9 cellular contexts compared by ENCODE assay signal in the genomic region with DNA sequence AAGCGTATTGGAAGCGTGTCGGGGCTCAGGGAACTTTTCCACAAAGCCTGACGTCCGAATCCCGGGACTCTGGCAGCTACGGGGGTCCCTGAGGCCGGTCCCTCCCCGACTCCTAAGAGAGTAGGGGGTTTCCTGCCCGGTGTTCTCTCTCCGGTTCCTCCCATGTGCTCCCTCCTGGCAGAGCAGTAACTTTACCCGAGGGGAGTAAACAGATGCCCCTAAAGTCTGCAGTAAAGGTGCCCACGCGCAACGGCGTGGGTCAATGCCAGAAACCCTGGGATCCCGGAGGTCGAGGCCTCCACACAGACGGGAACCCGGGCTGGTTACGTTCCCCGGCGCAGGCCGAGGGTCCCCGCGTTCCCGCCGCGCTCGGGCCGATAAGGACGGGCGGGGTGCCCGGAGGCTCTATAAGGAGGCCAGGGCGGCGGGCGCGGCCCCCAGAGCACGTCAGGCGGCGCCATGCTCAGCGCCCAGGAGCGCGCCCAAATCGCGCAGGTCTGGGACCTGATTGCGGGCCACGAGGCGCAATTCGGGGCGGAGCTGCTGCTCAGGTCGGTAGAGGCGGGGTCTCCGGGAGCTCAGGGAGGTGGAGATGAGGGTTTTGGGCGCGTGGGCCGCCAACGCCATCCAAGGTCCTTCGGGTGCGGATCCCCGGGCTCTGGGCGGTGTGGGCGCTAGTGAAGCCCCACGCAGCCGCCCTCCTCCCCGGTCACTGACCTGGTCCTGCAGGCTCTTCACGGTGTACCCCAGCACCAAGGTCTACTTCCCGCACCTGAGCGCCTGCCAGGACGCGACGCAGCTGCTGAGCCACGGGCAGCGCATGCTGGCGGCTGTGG. TPM values are rescaled to one million over a fixed set of nuclear protein-coding genes. Genes with fewer than 3 reads are reported as not detected.
A peak's percentile ranks its signal among the peaks of the same experiment; 100 is the strongest.
DNase-seq lines count a peak whose midpoint lies in the region; TF ChIP-seq lines count a peak whose summit lies in the region.
"Had no signal": no experiment of that assay in that cellular context is flagged by ENCODE, and none has a peak within 500 bp of the region (broad histone marks: within the 10 kb centered on the region; RNA-seq: fewer than 3 reads in every experiment).

Gene HBM, plus strand, starts transcription at position 440 of the 836 bp plus-strand sequence. Its CDS starts 20 bp downstream, at position 460.

- peaks cover 46% of the 10 kb centered on the region for H3K27me3 ChIP-seq in ACC112 (ENCODE audit: insufficient read depth, low read length)
- H3K27me3 ChIP-seq in GM23248 (replicated peaks; ENCODE audit: insufficient read depth) = peaks cover 37% of the 10 kb centered on the region

- H3K4me1 ChIP-seq in ACC112 (ENCODE audit: control insufficient read depth, insufficient read depth, low read length, unreplicated experiment) = no peaks in the 10 kb centered on the region
- H3K4me1 ChIP-seq in GM23248 (ENCODE audit: insufficient read depth) = no peaks in the 10 kb centered on the region

- H3K27ac Mint-ChIP-seq in brain = no peak within 1 kb of the TSS
- H3K27ac Mint-ChIP-seq in mesothelial cell of epicardium = no peak within 1 kb of the TSS

- H3K4me2 ChIP-seq in GM23248 (ENCODE audit: unreplicated experiment) = no peak within 1 kb of the TSS

- H4K20me1 ChIP-seq in GM23248 (ENCODE audit: insufficient read depth) = no peaks in the 10 kb centered on the region

- in situ Hi-C loops in GM23248 (cut with MboI) = no loop called here

- H3K9me2 ChIP-seq in GM23248 (ENCODE audit: insufficient read depth) = no peaks in the 10 kb centered on the region

- H3K9ac ChIP-seq in GM23248 = no peak within 1 kb of the TSS

- H3F3A ChIP-seq in GM23248 (ENCODE audit: insufficient read depth) = no peaks in the 10 kb centered on the region

- peaks cover 0 to 7% (median 0%) of the 10 kb centered on the region in 5 experiments for H3K9me3 Mint-ChIP-seq in brain
- no peaks in the 10 kb centered on the region for H3K9me3 Mint-ChIP-seq in mesothelial cell of epicardium

- H3K27me3 Mint-ChIP-seq in brain = peaks cover 79% of the 10 kb centered on the region
- peaks cover 81% of the 10 kb centered on the region for H3K27me3 Mint-ChIP-seq in mesothelial cell of epicardium (ENCODE audit: low read depth)

- H3K4me1 Mint-ChIP-seq in brain (peaks cover 5% of the 10 kb centered on the region), mesothelial cell of epicardium (no peaks in the 10 kb centered on the region)

- H3K36me3 ChIP-seq in ACC112 (ENCODE audit: insufficient read depth, low read length) (no peaks in the 10 kb centered on the region), GM23248 (ENCODE audit: low read depth) (no peaks in the 10 kb centered on the region)

- no peaks in the 10 kb centered on the region for H3K9me3 ChIP-seq in GM23248 (ENCODE audit: low read depth)

- H3K79me2 ChIP-seq in ACC112 (ENCODE audit: control insufficient read depth, insufficient read depth, low read length, unreplicated experiment) (no peaks in the 10 kb centered on the region), GM23248 (ENCODE audit: insufficient read depth) (no peaks in the 10 kb centered on the region)

- DNase-seq in GM20000 (ENCODE audit: low spot score) = peak; percentile 62
- no peak for DNase-seq in mesothelial cell of epicardium (ENCODE audit: low spot score in 2 of 2, unreplicated experiment in 2 of 2)
- no peak for DNase-seq in Kasumi-1 (lab: John Stamatoyannopoulos, UW)
- DNase-seq in glomerular visceral epithelial cell (ENCODE audit: extremely low spot score) = no peak
- DNase-seq in GM23248 = no peak
- DNase-seq in retina = no peak

- no peak within 1 kb of the TSS for H3K27ac ChIP-seq in ACC112 (ENCODE audit: low read depth, low read length)
- H3K27ac ChIP-seq in GM23248 = no peak within 1 kb of the TSS

- H3K4me3 ChIP-seq in ACC112 (ENCODE audit: low read depth, low read length) (peak within 1 kb of the TSS; percentile 3; the same call in 1 of the 2 replicates), GM23248 (no peak within 1 kb of the TSS)

- 3 to 5% methylated on average over 38 to 69 of the region's 75 CpGs for WGBS in GM23248 (ENCODE audit: low coverage in 1 of 2, low lambda C conversion rate in 2 of 2, missing lambda C conversion rate in 2 of 2), 2 experiments

- H3K36me3 Mint-ChIP-seq in brain = no peaks in the 10 kb centered on the region
- no peaks in the 10 kb centered on the region for H3K36me3 Mint-ChIP-seq in mesothelial cell of epicardium

- TF ChIP-seq CTCF in GM20000 (IDR thresholded peaks at IDR 0.05; ENCODE audit: extremely low read depth, missing control alignments) (no peak), brain (conservative IDR thresholded peaks at IDR 0.05) (no peak), mesothelial cell of epicardium (IDR thresholded peaks at IDR 0.05; ENCODE audit: unreplicated experiment) (no peak)

- H3K4me3 Mint-ChIP-seq in brain = peak within 1 kb of the TSS; percentile 56 to 74 (median 65)
- peak within 1 kb of the TSS; percentile 15 for H3K4me3 Mint-ChIP-seq in mesothelial cell of epicardium

- H2AFZ ChIP-seq in ACC112 (ENCODE audit: low read length, unreplicated experiment) = no peak within 1 kb of the TSS
- H2AFZ ChIP-seq in GM23248 = no peak within 1 kb of the TSS

RNA-seq across cellular contexts. Expression of gene HBM, which starts in this region (rescaled TPM):
- polyA plus RNA-seq in brain (ENCODE audit: insufficient read depth, low read depth, low replicate concordance) (not detected), GM23248 (2016; fragmentation: Nextera tagmentation; extraction: Ambion mirVana) (not detected in 2 replicates)
- total RNA-seq in mesothelial cell of epicardium = not detected in 3 replicates
- not detected in 2 replicates for total RNA-seq in GM23248 (2014; rRNA removed; shearing (Covaris generic))
- total RNA-seq: HT1080 had no signal
